Comparison of ENCODE assay signal across 2 cellular contexts in genomic region chr2:112636605-112637288, GRCh38.
TF ChIP-seq lines count a peak whose summit lies in the region.

No MANE protein-coding gene starts in this region.

TF ChIP-seq in IMR-90, 13 proteins besides CTCF, POLR2A, EP300 and RAD21:
- TF ChIP-seq CHD1 (IDR thresholded peaks at IDR 0.05; ENCODE audit: low read depth, low read length) (no peak), FOS (IDR thresholded peaks at IDR 0.05; ENCODE audit: low read depth, low read length) (no peak), NFE2L2 (IDR thresholded peaks at IDR 0.05; ENCODE audit: low read depth, low read length) (no peak), RCOR1 (IDR thresholded peaks at IDR 0.05; ENCODE audit: insufficient replicate concordance, low read length) (no peak), ELK1 (IDR thresholded peaks at IDR 0.05; ENCODE audit: borderline replicate concordance, low read depth, low read length) (no peak), RFX5 (IDR thresholded peaks at IDR 0.05; ENCODE audit: low read depth, low read length) (no peak), MAFK (IDR thresholded peaks at IDR 0.05; ENCODE audit: low read depth, low read length) (no peak), MXI1 (IDR thresholded peaks at IDR 0.05; ENCODE audit: borderline replicate concordance, low read depth, low read length) (no peak), BHLHE40 (IDR thresholded peaks at IDR 0.05; ENCODE audit: low read depth, low read length) (no peak), SMC3 (IDR thresholded peaks at IDR 0.05; ENCODE audit: low read depth, low read length) (no peak), USF2 (IDR thresholded peaks at IDR 0.05; ENCODE audit: low read depth, low read length) (no peak), MAZ (IDR thresholded peaks at IDR 0.05; ENCODE audit: borderline replicate concordance, low read depth, low read length) (no peak), CEBPB (IDR thresholded peaks at IDR 0.05; ENCODE audit: low read depth, low read length) (no peak)

TF ChIP-seq in HepG2, 621 proteins besides CTCF, POLR2A, EP300 and RAD21:
- no peak for TF ChIP-seq TFDP2 (CRISPR knock-in tag; IDR thresholded peaks at IDR 0.05)
- TF ChIP-seq ZNF160 (CRISPR knock-in tag; IDR thresholded peaks at IDR 0.05), result no peak
- TF ChIP-seq ZNF501 (CRISPR knock-in tag; IDR thresholded peaks at IDR 0.05), result 0 out of 2 replicates have a peak, but pooled peaks have one; percentile 23
- TF ChIP-seq ZMYM3 (CRISPR knock-in tag; IDR thresholded peaks at IDR 0.05), result 0 out of 2 replicates have a peak, but pooled peaks have one; percentile 32
- TF ChIP-seq ZNF724P (CRISPR knock-in tag; IDR thresholded peaks at IDR 0.05; ENCODE audit: borderline replicate concordance), result peak; percentile 50; the same call in 1 of the 2 replicates
- 0 out of 2 replicates have a peak, but pooled peaks have one; percentile 25 for TF ChIP-seq ZNF550 (CRISPR knock-in tag; IDR thresholded peaks at IDR 0.05; ENCODE audit: borderline replicate concordance)
- TF ChIP-seq ZNF768 (CRISPR knock-in tag; IDR thresholded peaks at IDR 0.05), result peak; percentile 52; the same call in 1 of the 2 replicates
- 0 out of 2 replicates have a peak, but pooled peaks have one; percentile 25 for TF ChIP-seq ZNF605 (CRISPR knock-in tag; IDR thresholded peaks at IDR 0.05)
